ENCODE assay signal across 9 cellular contexts in genomic region chr6:108165714-108166663, GRCh38. TPM values are rescaled to one million over a fixed set of nuclear protein-coding genes. Genes with fewer than 3 reads are reported as not detected.
DNase-seq lines count a peak whose midpoint lies in the region; ATAC-seq and TF ChIP-seq lines count a peak whose summit lies in the region.
"Had no signal": no experiment of that assay in that cellular context is flagged by ENCODE, and none has a peak within 500 bp of the region (broad histone marks: within the 10 kb centered on the region; RNA-seq: fewer than 3 reads in every experiment).

Gene NR2E1 (plus strand): TSS chr6:108166022. CDS start chr6:108166766, 744 bp downstream.

- H3K4me1 Mint-ChIP-seq in stimulated activated naive CD8-positive, alpha-beta T cell treated with anti-CD3 and anti-CD28 coated beads, Interleukin-15, Interleukin-2, amounts not matched to agents 100 ng/mL and 50 ng/mL, for 24 hours (ENCODE audit: low read depth) = peaks cover 52% of the 10 kb centered on the region
- peaks cover 18% of the 10 kb centered on the region for H3K4me1 Mint-ChIP-seq in activated T-helper 1 cell treated with anti-CD3 and anti-CD28 coated beads, Interleukin-12 subunit alpha, Interleukin-12 subunit beta, Interleukin-2, Interleukin-4 antibody, amounts not matched to agents 30 ng/mL and 10 ng/mL and 1 ng/mL, durations not matched to agents 14 hours and 24 hours and 36 hours (ENCODE audit: low read depth)
- peaks cover 47% of the 10 kb centered on the region for H3K4me1 Mint-ChIP-seq in CD14-positive monocyte

- peaks cover 12% of the 10 kb centered on the region; the same call in 1 of the 2 replicates for H3K4me1 ChIP-seq in iPS-20b (ENCODE audit: insufficient read depth, low read length)
- no peaks in the 10 kb centered on the region for H3K4me1 ChIP-seq in aorta (ENCODE audit: control insufficient read depth in 1 of 2, insufficient read depth in 2 of 2, low read length in 2 of 2)

- peak within 1 kb of the TSS; percentile 43 for H3K27ac Mint-ChIP-seq in stimulated activated naive CD8-positive, alpha-beta T cell treated with anti-CD3 and anti-CD28 coated beads, Interleukin-15, Interleukin-2, amounts not matched to agents 100 ng/mL and 50 ng/mL, for 24 hours
- peak within 1 kb of the TSS; percentile 79 for H3K27ac Mint-ChIP-seq in activated T-helper 1 cell treated with anti-CD3 and anti-CD28 coated beads, Interleukin-12 subunit alpha, Interleukin-12 subunit beta, Interleukin-2, Interleukin-4 antibody, amounts not matched to agents 30 ng/mL and 10 ng/mL and 1 ng/mL, durations not matched to agents 14 hours and 24 hours and 36 hours
- no peak within 1 kb of the TSS for H3K27ac Mint-ChIP-seq in CD14-positive monocyte

- H3K36me3 Mint-ChIP-seq in stimulated activated naive CD8-positive, alpha-beta T cell treated with anti-CD3 and anti-CD28 coated beads, Interleukin-15, Interleukin-2, amounts not matched to agents 100 ng/mL and 50 ng/mL, for 24 hours (ENCODE audit: low read depth) = no peaks in the 10 kb centered on the region
- peaks cover 4% of the 10 kb centered on the region for H3K36me3 Mint-ChIP-seq in activated T-helper 1 cell treated with anti-CD3 and anti-CD28 coated beads, Interleukin-12 subunit alpha, Interleukin-12 subunit beta, Interleukin-2, Interleukin-4 antibody, amounts not matched to agents 30 ng/mL and 10 ng/mL and 1 ng/mL, durations not matched to agents 14 hours and 24 hours and 36 hours (ENCODE audit: low read depth)
- peaks cover 2 to 12% of the 10 kb centered on the region in 2 donors for H3K36me3 Mint-ChIP-seq in CD14-positive monocyte

- TF ChIP-seq CTCF in CD14-positive monocyte (IDR thresholded peaks at IDR 0.05) = no peak

- intact Hi-C loops in activated T-helper 1 cell treated with anti-CD3 and anti-CD28 coated beads, Interleukin-12 subunit alpha, Interleukin-12 subunit beta, Interleukin-2, Interleukin-4 antibody, amounts not matched to agents 30 ng/mL and 10 ng/mL and 1 ng/mL, durations not matched to agents 14 hours and 24 hours and 36 hours (cut with micrococcal nuclease) = loop anchor here (2.0 kb wide), 1 partner anchor 13 kb away; no protein-coding TSS in a partner anchor
- intact Hi-C loops in aorta (cut with DNase I) = no loop called here
- intact Hi-C loops in CD14-positive monocyte (cut with micrococcal nuclease) = no loop called here

- H3K4me3 ChIP-seq in iPS-20b (ENCODE audit: low read length) (peak within 1 kb of the TSS; percentile 57; the same call in 1 of the 2 replicates), aorta (ENCODE audit: low read length in 2 of 2) (peak within 1 kb of the TSS; percentile 5 to 8)

- H3K9me3 ChIP-seq in iPS-20b (ENCODE audit: insufficient read depth, low read depth, low read length) (peaks cover 6% of the 10 kb centered on the region; the same call in 1 of the 2 replicates), aorta (ENCODE audit: control insufficient read depth, low read length) (no peaks in the 10 kb centered on the region)

- H3K27me3 Mint-ChIP-seq in stimulated activated naive CD8-positive, alpha-beta T cell treated with anti-CD3 and anti-CD28 coated beads, Interleukin-15, Interleukin-2, amounts not matched to agents 100 ng/mL and 50 ng/mL, for 24 hours = peaks cover 91% of the 10 kb centered on the region
- H3K27me3 Mint-ChIP-seq in activated T-helper 1 cell treated with anti-CD3 and anti-CD28 coated beads, Interleukin-12 subunit alpha, Interleukin-12 subunit beta, Interleukin-2, Interleukin-4 antibody, amounts not matched to agents 30 ng/mL and 10 ng/mL and 1 ng/mL, durations not matched to agents 14 hours and 24 hours and 36 hours (ENCODE audit: insufficient read depth) = peaks cover 86% of the 10 kb centered on the region
- peaks cover 97 to 99% (median 99%) of the 10 kb centered on the region in 3 donors for H3K27me3 Mint-ChIP-seq in CD14-positive monocyte (ENCODE audit: low read depth in 3 of 3)

- WGBS in aorta, 2 donors = 2 to 3% methylated on average over 54 of the region's 54 CpGs

- H3K27ac ChIP-seq in iPS-20b (ENCODE audit: low read length) = no peak within 1 kb of the TSS
- H3K27ac ChIP-seq in aorta (ENCODE audit: low read depth in 1 of 2, low read length in 2 of 2) = no peak within 1 kb of the TSS
- H3K27ac ChIP-seq: foreskin keratinocyte had no signal

- H3K4me3 Mint-ChIP-seq in stimulated activated naive CD8-positive, alpha-beta T cell treated with anti-CD3 and anti-CD28 coated beads, Interleukin-15, Interleukin-2, amounts not matched to agents 100 ng/mL and 50 ng/mL, for 24 hours = peak within 1 kb of the TSS; percentile 62
- peak within 1 kb of the TSS; percentile 54 for H3K4me3 Mint-ChIP-seq in activated T-helper 1 cell treated with anti-CD3 and anti-CD28 coated beads, Interleukin-12 subunit alpha, Interleukin-12 subunit beta, Interleukin-2, Interleukin-4 antibody, amounts not matched to agents 30 ng/mL and 10 ng/mL and 1 ng/mL, durations not matched to agents 14 hours and 24 hours and 36 hours
- H3K4me3 Mint-ChIP-seq in CD14-positive monocyte = peak within 1 kb of the TSS in 1 of 2 donors; percentile 89

- no peaks in the 10 kb centered on the region for H3K36me3 ChIP-seq in iPS-20b (ENCODE audit: insufficient read depth, low read depth, low read length)
- no peaks in the 10 kb centered on the region for H3K36me3 ChIP-seq in aorta (ENCODE audit: control insufficient read depth in 1 of 2, insufficient read depth in 2 of 2, low read length in 1 of 2)

- H3K27me3 ChIP-seq in iPS-20b (ENCODE audit: insufficient read depth, low read length) (peaks cover 100% of the 10 kb centered on the region), aorta (ENCODE audit: control insufficient read depth in 1 of 2, insufficient read depth in 2 of 2, low read length in 1 of 2) (peaks cover 0 to 3% of the 10 kb centered on the region in 2 donors)

- no peaks in the 10 kb centered on the region for H3K9me3 Mint-ChIP-seq in stimulated activated naive CD8-positive, alpha-beta T cell treated with anti-CD3 and anti-CD28 coated beads, Interleukin-15, Interleukin-2, amounts not matched to agents 100 ng/mL and 50 ng/mL, for 24 hours
- no peaks in the 10 kb centered on the region for H3K9me3 Mint-ChIP-seq in activated T-helper 1 cell treated with anti-CD3 and anti-CD28 coated beads, Interleukin-12 subunit alpha, Interleukin-12 subunit beta, Interleukin-2, Interleukin-4 antibody, amounts not matched to agents 30 ng/mL and 10 ng/mL and 1 ng/mL, durations not matched to agents 14 hours and 24 hours and 36 hours
- H3K9me3 Mint-ChIP-seq in CD14-positive monocyte = peaks cover 0 to 35% (median 12%) of the 10 kb centered on the region in 7 donors

- no peak for DNase-seq in stimulated activated naive CD8-positive, alpha-beta T cell treated with anti-CD3 and anti-CD28 coated beads, Interleukin-15, Interleukin-2, amounts not matched to agents 100 U/mL and 50 U/mL, for 24 hours
- DNase-seq in activated T-helper 1 cell treated with anti-CD3 and anti-CD28 coated beads, Interleukin-12 subunit alpha, Interleukin-12 subunit beta, Interleukin-2, Interleukin-4 antibody, amounts not matched to agents 30 ng/mL and 10 ng/mL and 1 ng/mL, durations not matched to agents 14 hours and 24 hours and 36 hours (ENCODE audit: low spot score) = no peak
- DNase-seq in aorta = no peak
- DNase-seq in CD14-positive monocyte (ENCODE audit: low spot score) = no peak
- DNase-seq in NCI-H187 treated with DMSO at 0.1 percent for 48 hours (lab: John Stamatoyannopoulos, UW) = no peak

- H3K9ac ChIP-seq in iPS-20b (ENCODE audit: low read depth, low read length) = no peak within 1 kb of the TSS

- no peak for ATAC-seq in stimulated activated naive CD8-positive, alpha-beta T cell treated with anti-CD3 and anti-CD28 coated beads, Interleukin-15, Interleukin-2, amounts not matched to agents 100 U/mL and 50 U/mL, for 24 hours
- ATAC-seq in aorta (ENCODE audit: low FRiP score) (no peak), GM18498 (IDR thresholded peaks at IDR 0.05; ENCODE audit: unreplicated experiment) (no peak)
- ATAC-seq: foreskin keratinocyte had no signal

RNA-seq across cellular contexts. Expression of gene NR2E1, which starts in this region (rescaled TPM):
- total RNA-seq in activated T-helper 1 cell treated with anti-CD3 and anti-CD28 coated beads, Interleukin-12 subunit alpha, Interleukin-12 subunit beta, Interleukin-2, Interleukin-4 antibody, amounts not matched to agents 30 ng/mL and 10 ng/mL and 1 ng/mL, durations not matched to agents 14 hours and 24 hours and 36 hours = not detected in 2 replicates
- not detected for total RNA-seq in aorta
- not detected for polyA plus RNA-seq in aorta
- polyA plus RNA-seq in CD14-positive monocyte = not detected
- total RNA-seq: foreskin keratinocyte had no signal
- polyA plus RNA-seq: foreskin keratinocyte had no signal

Comparison
In these comparisons a context has a peak if more than half of its experiments do, and no peak if none do; other contexts are left out.
1. H3K27ac Mint-ChIP-seq: peak in stimulated activated naive CD8-positive, alpha-beta T cell treated with anti-CD3 and anti-CD28 coated beads, Interleukin-15, Interleukin-2, amounts not matched to agents 100 ng/mL and 50 ng/mL, for 24 hours (single experiment) and activated T-helper 1 cell treated with anti-CD3 and anti-CD28 coated beads, Interleukin-12 subunit alpha, Interleukin-12 subunit beta, Interleukin-2, Interleukin-4 antibody, amounts not matched to agents 30 ng/mL and 10 ng/mL and 1 ng/mL, durations not matched to agents 14 hours and 24 hours and 36 hours (single experiment); none in CD14-positive monocyte (0 of 7).